In genomic region chr5:14272548-14273205, GRCh38 we compare ENCODE assay signal across 18 cellular contexts.
"Had no signal": no experiment of that assay in that cellular context is flagged by ENCODE, and none has a peak within 500 bp of the region (broad histone marks: within the 10 kb centered on the region; RNA-seq: fewer than 3 reads in every experiment).

No MANE protein-coding gene starts in this region.

- H3K27me3 ChIP-seq: right atrium auricular region, upper lobe of left lung had no signal

- FAIRE-seq: bronchial epithelial cell had no signal

- H3K27me3 Mint-ChIP-seq: natural killer cell treated with Interleukin-12 subunit alpha and Interleukin-12 subunit beta and Interleukin-15 and Interleukin-18, amount 100 ng/mL, for 72 hours had no signal

- DNase-seq: activated CD4-positive, CD25-positive, alpha-beta regulatory T cell treated with anti-CD3 and anti-CD28 coated beads, Interleukin-2, amount 50 U/mL, for 72 hours; activated naive CD8-positive, alpha-beta T cell treated with anti-CD3 and anti-CD28 coated beads, Interleukin-2, amount 10 ng/mL, durations not matched to agents 7 days and 5 days; anterior cingulate cortex; glutamatergic neuron; left ventricle myocardium superior; mesendoderm; nucleus accumbens; posterior cingulate gyrus; stimulated activated CD4-positive, alpha-beta T cell treated with anti-CD3 and anti-CD28 coated beads, Interleukin-4, amount 100 ng/mL, for 24 hours; stimulated activated CD8-positive, alpha-beta memory T cell treated with anti-CD3 and anti-CD28 coated beads, Interleukin-4, amount 100 ng/mL, for 48 hours; stimulated activated naive CD4-positive, alpha-beta T cell treated with Interleukin-2 at 50 U/mL for 16 hours; T1000; upper lobe of left lung had no signal

- H3K36me3 Mint-ChIP-seq: activated naive CD8-positive, alpha-beta T cell treated with anti-CD3 and anti-CD28 coated beads, Interleukin-2, amount 10 ng/mL, durations not matched to agents 7 days and 5 days; natural killer cell treated with Interleukin-12 subunit alpha and Interleukin-12 subunit beta and Interleukin-15 and Interleukin-18, amount 100 ng/mL, for 72 hours had no signal

- H3K9me3 ChIP-seq: right atrium auricular region, upper lobe of left lung had no signal

- H3K4me3 Mint-ChIP-seq: activated naive CD8-positive, alpha-beta T cell treated with anti-CD3 and anti-CD28 coated beads, Interleukin-2, amount 10 ng/mL, durations not matched to agents 7 days and 5 days; activated T-helper 1 cell treated with anti-CD3 and anti-CD28 coated beads, Interleukin-12 subunit alpha, Interleukin-12 subunit beta, Interleukin-2, Interleukin-4 antibody, amounts not matched to agents 30 ng/mL and 10 ng/mL and 1 ng/mL, durations not matched to agents 14 hours and 24 hours and 36 hours; natural killer cell treated with Interleukin-12 subunit alpha and Interleukin-12 subunit beta and Interleukin-15 and Interleukin-18, amount 100 ng/mL, for 72 hours had no signal

- H3K27ac ChIP-seq: right atrium auricular region, skin epidermis, upper lobe of left lung had no signal

- H3K4me3 ChIP-seq: right atrium auricular region, skin epidermis, upper lobe of left lung had no signal

- H3K9me3 Mint-ChIP-seq: activated naive CD8-positive, alpha-beta T cell treated with anti-CD3 and anti-CD28 coated beads, Interleukin-2, amount 10 ng/mL, durations not matched to agents 7 days and 5 days; activated T-helper 1 cell treated with anti-CD3 and anti-CD28 coated beads, Interleukin-12 subunit alpha, Interleukin-12 subunit beta, Interleukin-2, Interleukin-4 antibody, amounts not matched to agents 30 ng/mL and 10 ng/mL and 1 ng/mL, durations not matched to agents 14 hours and 24 hours and 36 hours; natural killer cell treated with Interleukin-12 subunit alpha and Interleukin-12 subunit beta and Interleukin-15 and Interleukin-18, amount 100 ng/mL, for 72 hours had no signal

- ATAC-seq: left ventricle myocardium superior; natural killer cell treated with Interleukin-12 subunit alpha and Interleukin-12 subunit beta and Interleukin-15 and Interleukin-18, amount 100 ng/mL, for 72 hours had no signal

- H3K27ac Mint-ChIP-seq: activated naive CD8-positive, alpha-beta T cell treated with anti-CD3 and anti-CD28 coated beads, Interleukin-2, amount 10 ng/mL, durations not matched to agents 7 days and 5 days; activated T-helper 1 cell treated with anti-CD3 and anti-CD28 coated beads, Interleukin-12 subunit alpha, Interleukin-12 subunit beta, Interleukin-2, Interleukin-4 antibody, amounts not matched to agents 30 ng/mL and 10 ng/mL and 1 ng/mL, durations not matched to agents 14 hours and 24 hours and 36 hours; natural killer cell treated with Interleukin-12 subunit alpha and Interleukin-12 subunit beta and Interleukin-15 and Interleukin-18, amount 100 ng/mL, for 72 hours had no signal
